18 cellular contexts compared by ENCODE assay signal in the genomic region with DNA sequence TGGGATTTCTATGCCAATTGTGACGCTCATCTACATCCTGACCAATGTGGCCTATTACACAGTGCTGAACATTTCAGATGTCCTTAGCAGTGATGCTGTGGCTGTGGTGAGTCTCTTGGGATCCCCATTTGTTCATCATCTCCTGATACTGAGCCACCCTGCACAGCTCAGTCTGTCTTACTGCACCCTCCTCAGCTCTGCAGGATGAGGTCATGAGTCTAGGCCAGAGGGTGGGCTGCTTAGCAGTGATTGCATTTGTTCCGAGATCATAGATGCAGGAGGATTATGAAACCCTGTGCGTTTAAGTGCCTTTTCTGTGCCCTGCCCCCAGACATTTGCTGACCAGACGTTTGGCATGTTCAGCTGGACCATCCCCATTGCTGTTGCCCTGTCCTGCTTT. TPM values are rescaled to one million over a fixed set of nuclear protein-coding genes. Genes with fewer than 3 reads are reported as not detected.
DNase-seq lines count a peak whose midpoint lies in the region; ATAC-seq and TF ChIP-seq lines count a peak whose summit lies in the region.
"Had no signal": no experiment of that assay in that cellular context is flagged by ENCODE, and none has a peak within 500 bp of the region (broad histone marks: within the 10 kb centered on the region; RNA-seq: fewer than 3 reads in every experiment).

No MANE protein-coding gene starts in this region.

- DNase-seq in left ventricle myocardium inferior: no peak
- DNase-seq in right atrium auricular region (ENCODE audit: low spot score): no peak
- no peak for DNase-seq in activated T-helper 1 cell treated with anti-CD3 and anti-CD28 coated beads, Interleukin-12 subunit alpha, Interleukin-12 subunit beta, Interleukin-2, Interleukin-4 antibody, amounts not matched to agents 30 ng/mL and 10 ng/mL and 1 ng/mL, durations not matched to agents 14 hours and 24 hours and 36 hours (ENCODE audit: low spot score)
- peak; percentile 14 for DNase-seq in fibroblast of the conjunctiva (ENCODE audit: low read depth)
- no peak for DNase-seq in neuronal stem cell (ENCODE audit: low spot score)
- DNase-seq in NCI-H82 (lab: John Stamatoyannopoulos, UW): no peak
- DNase-seq: AML-193; amniotic stem cell; NCI-H1436; ovary; stimulated activated CD4-positive, alpha-beta T cell treated with anti-CD3 and anti-CD28 coated beads, Interleukin-4, amount 100 ng/mL, for 24 hours; tibial artery had no signal

- no peak overlapping the region for H3K14ac ChIP-seq in neuronal stem cell (ENCODE audit: low read length)

- no peaks in the 10 kb centered on the region for H3K27me3 ChIP-seq in left ventricle myocardium inferior (ENCODE audit: low read depth)
- no peaks in the 10 kb centered on the region for H3K27me3 ChIP-seq in right atrium auricular region
- no peaks in the 10 kb centered on the region for H3K27me3 ChIP-seq in subcutaneous abdominal adipose tissue (ENCODE audit: control insufficient read depth in 5 of 5, insufficient read depth in 4 of 5, low read length in 5 of 5)
- H3K27me3 ChIP-seq in neuronal stem cell (ENCODE audit: control insufficient read depth in 3 of 3, insufficient read depth in 3 of 3, low read depth in 1 of 3, low read length in 3 of 3): no peaks in the 10 kb centered on the region
- H3K27me3 ChIP-seq: ovary, tibial artery had no signal

- no peaks in the 10 kb centered on the region for H3K27me3 Mint-ChIP-seq in activated T-helper 1 cell treated with anti-CD3 and anti-CD28 coated beads, Interleukin-12 subunit alpha, Interleukin-12 subunit beta, Interleukin-2, Interleukin-4 antibody, amounts not matched to agents 30 ng/mL and 10 ng/mL and 1 ng/mL, durations not matched to agents 14 hours and 24 hours and 36 hours (ENCODE audit: insufficient read depth)

- no peak overlapping the region for H3K23ac ChIP-seq in neuronal stem cell (ENCODE audit: low read depth, low read length, poor library complexity)

- no peak for TF ChIP-seq CTCF in left ventricle myocardium inferior (IDR thresholded peaks at IDR 0.05; ENCODE audit: borderline replicate concordance)
- TF ChIP-seq CTCF in right atrium auricular region (IDR thresholded peaks at IDR 0.05): no peak

- intact Hi-C loops in left ventricle myocardium inferior (cut with micrococcal nuclease): no loop called here
- intact Hi-C loops in activated T-helper 1 cell treated with anti-CD3 and anti-CD28 coated beads, Interleukin-12 subunit alpha, Interleukin-12 subunit beta, Interleukin-2, Interleukin-4 antibody, amounts not matched to agents 30 ng/mL and 10 ng/mL and 1 ng/mL, durations not matched to agents 14 hours and 24 hours and 36 hours (cut with micrococcal nuclease): no loop called here

- no peak overlapping the region for H4K8ac ChIP-seq in neuronal stem cell (ENCODE audit: low read depth, low read length)

- H3K9ac ChIP-seq in subcutaneous abdominal adipose tissue (ENCODE audit: low read length in 5 of 5) (peak overlapping the region in 1 of 5 donors; percentile 9), neuronal stem cell (ENCODE audit: low read depth, low read length, poor library complexity) (no peak overlapping the region)

- H3K18ac ChIP-seq in neuronal stem cell (ENCODE audit: low read length): no peak overlapping the region

- no peak overlapping the region for H2BK5ac ChIP-seq in neuronal stem cell (ENCODE audit: low read length)

- H3K9me3 ChIP-seq in left ventricle myocardium inferior (replicated peaks) (no peaks in the 10 kb centered on the region), right atrium auricular region (no peaks in the 10 kb centered on the region), subcutaneous abdominal adipose tissue (ENCODE audit: control insufficient read depth in 5 of 5, low read length in 5 of 5) (no peaks in the 10 kb centered on the region), neuronal stem cell (replicated peaks in 1 of 2; ENCODE audit: control insufficient read depth in 2 of 2, insufficient read depth in 1 of 2, low read depth in 1 of 2, low read length in 2 of 2) (no peaks in the 10 kb centered on the region)
- H3K9me3 ChIP-seq: ovary, tibial artery had no signal

- ATAC-seq in HG03280 (IDR thresholded peaks at IDR 0.05; ENCODE audit: unreplicated experiment): no peak
- ATAC-seq: left lobe of liver, Panc1 had no signal

- no peak overlapping the region for H2AFZ ChIP-seq in neuronal stem cell (ENCODE audit: low read length)

- peak overlapping the region; percentile 87 for H3K27ac ChIP-seq in left ventricle myocardium inferior (replicated peaks)
- no peak overlapping the region for H3K27ac ChIP-seq in right atrium auricular region
- H3K27ac ChIP-seq in subcutaneous abdominal adipose tissue (ENCODE audit: low read depth, low read length): peak overlapping the region; percentile 94
- no peak overlapping the region for H3K27ac ChIP-seq in neuronal stem cell (replicated peaks; ENCODE audit: low read length)
- H3K27ac ChIP-seq: ovary had no signal

- H3K36me3 Mint-ChIP-seq in activated T-helper 1 cell treated with anti-CD3 and anti-CD28 coated beads, Interleukin-12 subunit alpha, Interleukin-12 subunit beta, Interleukin-2, Interleukin-4 antibody, amounts not matched to agents 30 ng/mL and 10 ng/mL and 1 ng/mL, durations not matched to agents 14 hours and 24 hours and 36 hours (ENCODE audit: low read depth): peaks cover 72% of the 10 kb centered on the region

- H3K4me3 ChIP-seq in left ventricle myocardium inferior: no peak overlapping the region
- H3K4me3 ChIP-seq in right atrium auricular region: no peak overlapping the region
- H3K4me3 ChIP-seq in subcutaneous abdominal adipose tissue (ENCODE audit: low read depth in 1 of 5, low read length in 5 of 5): no peak overlapping the region
- no peak overlapping the region for H3K4me3 ChIP-seq in neuronal stem cell (ENCODE audit: low read length in 2 of 2)
- H3K4me3 ChIP-seq: ovary, tibial artery had no signal

- peak overlapping the region; percentile 80 for H3K27ac Mint-ChIP-seq in activated T-helper 1 cell treated with anti-CD3 and anti-CD28 coated beads, Interleukin-12 subunit alpha, Interleukin-12 subunit beta, Interleukin-2, Interleukin-4 antibody, amounts not matched to agents 30 ng/mL and 10 ng/mL and 1 ng/mL, durations not matched to agents 14 hours and 24 hours and 36 hours

- WGBS in neuronal stem cell (ENCODE audit: extremely low coverage in 2 of 2, insufficient read length in 2 of 2, insufficient replicate concordance in 1 of 2), 2 donors: no CpG with 5 or more reads among the region's 4 CpGs

- peaks cover 84% of the 10 kb centered on the region for H3K4me1 Mint-ChIP-seq in activated T-helper 1 cell treated with anti-CD3 and anti-CD28 coated beads, Interleukin-12 subunit alpha, Interleukin-12 subunit beta, Interleukin-2, Interleukin-4 antibody, amounts not matched to agents 30 ng/mL and 10 ng/mL and 1 ng/mL, durations not matched to agents 14 hours and 24 hours and 36 hours (ENCODE audit: low read depth)

- H2BK12ac ChIP-seq in neuronal stem cell (ENCODE audit: low read length): no peak overlapping the region

- no peak overlapping the region for H2AK5ac ChIP-seq in neuronal stem cell (ENCODE audit: low read depth, low read length)

- H2BK120ac ChIP-seq in neuronal stem cell (ENCODE audit: low read depth, low read length): no peak overlapping the region

- H2BK15ac ChIP-seq in neuronal stem cell (ENCODE audit: low read length): no peak overlapping the region

- H3K4ac ChIP-seq in neuronal stem cell (ENCODE audit: low read length): no peak overlapping the region

- peaks cover 4% of the 10 kb centered on the region for H3K79me1 ChIP-seq in neuronal stem cell (ENCODE audit: low read depth, low read length)

- no peak overlapping the region for H4K91ac ChIP-seq in neuronal stem cell (ENCODE audit: low read depth, low read length, poor library complexity)

- H3K9me3 Mint-ChIP-seq in activated T-helper 1 cell treated with anti-CD3 and anti-CD28 coated beads, Interleukin-12 subunit alpha, Interleukin-12 subunit beta, Interleukin-2, Interleukin-4 antibody, amounts not matched to agents 30 ng/mL and 10 ng/mL and 1 ng/mL, durations not matched to agents 14 hours and 24 hours and 36 hours: no peaks in the 10 kb centered on the region

- H3K36me3 ChIP-seq in left ventricle myocardium inferior (peaks cover 60% of the 10 kb centered on the region), right atrium auricular region (peaks cover 88% of the 10 kb centered on the region), subcutaneous abdominal adipose tissue (ENCODE audit: control insufficient read depth in 5 of 5, insufficient read depth in 5 of 5, low read length in 5 of 5) (peaks cover 10 to 65% (median 54%) of the 10 kb centered on the region in 5 donors), neuronal stem cell (replicated peaks in 1 of 2; ENCODE audit: control insufficient read depth in 2 of 2, insufficient read depth in 2 of 2, low read length in 2 of 2) (peaks cover 22 to 76% of the 10 kb centered on the region in 2 donors)
- H3K36me3 ChIP-seq: ovary had no signal

- no peak overlapping the region for H3K4me2 ChIP-seq in neuronal stem cell (ENCODE audit: insufficient read depth, low read length, poor library complexity, severe bottlenecking)

- peaks cover 70% of the 10 kb centered on the region for H3K4me1 ChIP-seq in left ventricle myocardium inferior
- H3K4me1 ChIP-seq in right atrium auricular region: peaks cover 0 to 44% of the 10 kb centered on the region in 2 donors
- H3K4me1 ChIP-seq in subcutaneous abdominal adipose tissue (ENCODE audit: control insufficient read depth in 5 of 5, insufficient read depth in 5 of 5, low read length in 5 of 5): peaks cover 21 to 62% (median 59%) of the 10 kb centered on the region in 5 donors
- peaks cover 0 to 1% of the 10 kb centered on the region in 2 donors for H3K4me1 ChIP-seq in neuronal stem cell (ENCODE audit: control insufficient read depth in 2 of 2, insufficient read depth in 1 of 2, low read depth in 1 of 2, low read length in 2 of 2)

- H3K4me3 Mint-ChIP-seq in activated T-helper 1 cell treated with anti-CD3 and anti-CD28 coated beads, Interleukin-12 subunit alpha, Interleukin-12 subunit beta, Interleukin-2, Interleukin-4 antibody, amounts not matched to agents 30 ng/mL and 10 ng/mL and 1 ng/mL, durations not matched to agents 14 hours and 24 hours and 36 hours: peak overlapping the region; percentile 48

RNA-seq across cellular contexts. Expression of a gene that starts 19.5 kb away (rescaled TPM):
- 13.6 TPM for total RNA-seq in left ventricle myocardium inferior
- 1 to 10 TPM; 6.8 to 8.6 TPM for total RNA-seq in right atrium auricular region
- 26.5 and 27.6 TPM in 2 replicates for total RNA-seq in activated T-helper 1 cell treated with anti-CD3 and anti-CD28 coated beads, Interleukin-12 subunit alpha, Interleukin-12 subunit beta, Interleukin-2, Interleukin-4 antibody, amounts not matched to agents 30 ng/mL and 10 ng/mL and 1 ng/mL, durations not matched to agents 14 hours and 24 hours and 36 hours
- polyA plus RNA-seq in neuronal stem cell (2013, experiment 1 of 2): 11.8 TPM
- polyA plus RNA-seq in neuronal stem cell (2013, experiment 2 of 2): 12.4 TPM

RNA-seq across cellular contexts. Expression of a gene that starts 19.6 kb away (rescaled TPM):
- total RNA-seq in left ventricle myocardium inferior (25.6 TPM), right atrium auricular region (10 to 100 TPM; 24.5 to 35.7 TPM)
- 80.6 and 85.2 TPM in 2 replicates for total RNA-seq in activated T-helper 1 cell treated with anti-CD3 and anti-CD28 coated beads, Interleukin-12 subunit alpha, Interleukin-12 subunit beta, Interleukin-2, Interleukin-4 antibody, amounts not matched to agents 30 ng/mL and 10 ng/mL and 1 ng/mL, durations not matched to agents 14 hours and 24 hours and 36 hours
- polyA plus RNA-seq in neuronal stem cell (2013, experiment 1 of 2): 29.2 TPM
- polyA plus RNA-seq in neuronal stem cell (2013, experiment 2 of 2): 27.7 TPM

RNA-seq across cellular contexts. Expression of a gene that starts 26.9 kb away (rescaled TPM):
- total RNA-seq in left ventricle myocardium inferior (44.2 TPM), right atrium auricular region (10 to 100 TPM; 28.9 to 51.0 TPM)
- total RNA-seq in activated T-helper 1 cell treated with anti-CD3 and anti-CD28 coated beads, Interleukin-12 subunit alpha, Interleukin-12 subunit beta, Interleukin-2, Interleukin-4 antibody, amounts not matched to agents 30 ng/mL and 10 ng/mL and 1 ng/mL, durations not matched to agents 14 hours and 24 hours and 36 hours: 139 and 143 TPM in 2 replicates
- 9.0 TPM for polyA plus RNA-seq in neuronal stem cell (2013, experiment 1 of 2)
- polyA plus RNA-seq in neuronal stem cell (2013, experiment 2 of 2): 8.7 TPM

RNA-seq across cellular contexts. Expression of a gene that starts 46.1 kb away (rescaled TPM):
- total RNA-seq in left ventricle myocardium inferior (35.5 TPM), right atrium auricular region (10 to 100 TPM; 28.3 to 29.1 TPM)
- total RNA-seq in activated T-helper 1 cell treated with anti-CD3 and anti-CD28 coated beads, Interleukin-12 subunit alpha, Interleukin-12 subunit beta, Interleukin-2, Interleukin-4 antibody, amounts not matched to agents 30 ng/mL and 10 ng/mL and 1 ng/mL, durations not matched to agents 14 hours and 24 hours and 36 hours: 8.6 and 8.8 TPM in 2 replicates
- 5.4 TPM for polyA plus RNA-seq in neuronal stem cell (2013, experiment 1 of 2)
- polyA plus RNA-seq in neuronal stem cell (2013, experiment 2 of 2): 5.7 TPM

RNA-seq across cellular contexts. Expression of a gene that starts 55.3 kb away (rescaled TPM):
- total RNA-seq in left ventricle myocardium inferior (0.14 TPM), right atrium auricular region (1 to 10 TPM in 1 of 2 donors, under 1 TPM in 1; 0.59 to 1.2 TPM)
- 0.10 and 0.12 TPM in 2 replicates for total RNA-seq in activated T-helper 1 cell treated with anti-CD3 and anti-CD28 coated beads, Interleukin-12 subunit alpha, Interleukin-12 subunit beta, Interleukin-2, Interleukin-4 antibody, amounts not matched to agents 30 ng/mL and 10 ng/mL and 1 ng/mL, durations not matched to agents 14 hours and 24 hours and 36 hours
- polyA plus RNA-seq in neuronal stem cell (2013, experiment 1 of 2): 0.15 TPM
- polyA plus RNA-seq in neuronal stem cell (2013, experiment 2 of 2): 0.12 TPM
- total RNA-seq: cerebellum, skeletal muscle tissue had no signal

Comparison
In these comparisons a context has a peak if more than half of its experiments do, and no peak if none do; other contexts are left out.
1. H3K27ac ChIP-seq: peak in left ventricle myocardium inferior (single experiment) and subcutaneous abdominal adipose tissue (single experiment); none in right atrium auricular region (0 of 2) and neuronal stem cell (single experiment).